ENCODE assay signal across 18 cellular contexts in genomic region chr11:117068303-117068860, GRCh38.
"Had no signal": no experiment of that assay in that cellular context is flagged by ENCODE, and none has a peak within 500 bp of the region (broad histone marks: within the 10 kb centered on the region; RNA-seq: fewer than 3 reads in every experiment).

No MANE protein-coding gene starts in this region.

- H3K9me3 Mint-ChIP-seq: mesothelial cell of epicardium had no signal

- H3K36me3 ChIP-seq: ascending aorta, breast epithelium, gastrocnemius medialis, heart right ventricle, lower lobe of right lung, thoracic aorta had no signal

- H3K4me3 ChIP-seq: ascending aorta, breast epithelium, gastrocnemius medialis, heart right ventricle, lower lobe of right lung, skin epidermis, thoracic aorta had no signal

- H3K27me3 ChIP-seq: ascending aorta, breast epithelium, gastrocnemius medialis, heart right ventricle had no signal

- DNase-seq: activated CD4-positive, alpha-beta T cell treated with anti-CD3 and anti-CD28 coated beads for 1 hour; activated CD4-positive, alpha-beta T cell treated with anti-CD3 and anti-CD28 coated beads, Interleukin-2, amount 50 U/mL, for 4 hours; activated naive CD4-positive, alpha-beta T cell; activated T-cell treated with anti-CD3 and anti-CD28 coated beads for 4 hours; dermis blood vessel endothelial cell; gastrocnemius medialis; heart right ventricle; left colon; lower lobe of right lung; stimulated activated CD4-positive, alpha-beta T cell treated with anti-CD3 and anti-CD28 coated beads, Interleukin-15, amount 100 ng/mL, for 24 hours; stimulated activated CD4-positive, alpha-beta T cell treated with anti-CD3 and anti-CD28 coated beads, Interleukin-4, amount 100 ng/mL, for 24 hours; stimulated activated naive CD4-positive, alpha-beta T cell treated with Interleukin-2 at 50 U/mL for 16 hours; T1000 had no signal

- H3K27ac Mint-ChIP-seq: mesothelial cell of epicardium had no signal

- H3K9me3 ChIP-seq: ascending aorta, breast epithelium, gastrocnemius medialis, heart right ventricle, lower lobe of right lung, thoracic aorta had no signal

- H3K4me3 Mint-ChIP-seq: mesothelial cell of epicardium had no signal

- H3K27ac ChIP-seq: ascending aorta, gastrocnemius medialis, heart right ventricle, lower lobe of right lung, skin epidermis, thoracic aorta had no signal
